In genomic region chr16:50121278-50121677, GRCh38 we compare ENCODE assay signal across 15 cellular contexts. TPM values are rescaled to one million over a fixed set of nuclear protein-coding genes. Genes with fewer than 3 reads are reported as not detected.
DNase-seq lines count a peak whose midpoint lies in the region; ATAC-seq lines count a peak whose summit lies in the region.
"Had no signal": no experiment of that assay in that cellular context is flagged by ENCODE, and none has a peak within 500 bp of the region (broad histone marks: within the 10 kb centered on the region; RNA-seq: fewer than 3 reads in every experiment).

No MANE protein-coding gene starts in this region.

- H3K36me3 ChIP-seq in KOPT-K1 (ENCODE audit: insufficient read depth, low read length), result no peaks in the 10 kb centered on the region
- H3K36me3 ChIP-seq: left ventricle myocardium inferior, uterus had no signal

- peak; percentile 61 for ATAC-seq in GM21786 (IDR thresholded peaks at IDR 0.05; ENCODE audit: unreplicated experiment)
- ATAC-seq in naive thymus-derived CD8-positive, alpha-beta T cell, result no peak
- ATAC-seq: HCT116 had no signal

- H3K27ac ChIP-seq in KOPT-K1 (ENCODE audit: low read depth, low read length, poor library complexity, severe bottlenecking), result peak overlapping the region; percentile 30
- H3K27ac ChIP-seq: coronary artery, left ventricle myocardium inferior, uterus had no signal

- DNase-seq in activated T-cell treated with anti-CD3 and anti-CD28 coated beads, Interleukin-2, amount 50 U/mL, for 24 hours, result no peak
- no peak for DNase-seq in activated T-cell treated with anti-CD3 and anti-CD28 coated beads for 4 hours
- no peak for DNase-seq in naive thymus-derived CD8-positive, alpha-beta T cell
- DNase-seq in NOMO-1 treated with dmso at 0.1 percent for 144 hours (lab: John Stamatoyannopoulos, UW; ENCODE audit: unreplicated experiment), result no peak
- DNase-seq in NCI-H446 treated with DMSO at 0.1 percent for 48 hours (lab: John Stamatoyannopoulos, UW), result no peak
- DNase-seq in ecto neural progenitor cell (ENCODE audit: low spot score), result no peak
- DNase-seq: Kasumi-1, left ventricle myocardium inferior, NCI-H524, SW 1271, uterus had no signal

- no peaks in the 10 kb centered on the region for H3K27me3 Mint-ChIP-seq in activated T-cell treated with anti-CD3 and anti-CD28 coated beads, Interleukin-2, amount 50 U/mL, for 24 hours
- peaks cover 0 to 2% (median 0%) of the 10 kb centered on the region in 5 donors for H3K27me3 Mint-ChIP-seq in naive thymus-derived CD8-positive, alpha-beta T cell

- H3K27ac Mint-ChIP-seq in activated T-cell treated with anti-CD3 and anti-CD28 coated beads, Interleukin-2, amount 50 U/mL, for 24 hours, result peak overlapping the region; percentile 81
- peak overlapping the region; percentile 22 to 92 (median 62) for H3K27ac Mint-ChIP-seq in naive thymus-derived CD8-positive, alpha-beta T cell

- peaks cover 21% of the 10 kb centered on the region for H3K4me1 Mint-ChIP-seq in activated T-cell treated with anti-CD3 and anti-CD28 coated beads, Interleukin-2, amount 50 U/mL, for 24 hours (ENCODE audit: low read depth)
- H3K4me1 Mint-ChIP-seq in naive thymus-derived CD8-positive, alpha-beta T cell, result peaks cover 13 to 28% (median 20%) of the 10 kb centered on the region in 4 donors

- H3K9me3 Mint-ChIP-seq in activated T-cell treated with anti-CD3 and anti-CD28 coated beads, Interleukin-2, amount 50 U/mL, for 24 hours, result no peaks in the 10 kb centered on the region
- H3K9me3 Mint-ChIP-seq in naive thymus-derived CD8-positive, alpha-beta T cell, result peaks cover 0 to 4% (median 0%) of the 10 kb centered on the region in 9 donors

- H3K9me3 ChIP-seq in KOPT-K1 (ENCODE audit: insufficient read depth, low read length, poor library complexity, severe bottlenecking), result no peaks in the 10 kb centered on the region
- H3K9me3 ChIP-seq: left ventricle myocardium inferior, uterus had no signal

- H3K36me3 Mint-ChIP-seq in activated T-cell treated with anti-CD3 and anti-CD28 coated beads, Interleukin-2, amount 50 U/mL, for 24 hours (ENCODE audit: low read depth), result no peaks in the 10 kb centered on the region
- H3K36me3 Mint-ChIP-seq in naive thymus-derived CD8-positive, alpha-beta T cell, result no peaks in the 10 kb centered on the region

- no peak overlapping the region for H3K4me3 Mint-ChIP-seq in activated T-cell treated with anti-CD3 and anti-CD28 coated beads, Interleukin-2, amount 50 U/mL, for 24 hours
- H3K4me3 Mint-ChIP-seq in naive thymus-derived CD8-positive, alpha-beta T cell, result peak overlapping the region in 8 of 10 donors; percentile 4 to 49 (median 30)

- POLR2A ChIA-PET in naive thymus-derived CD8-positive, alpha-beta T cell (lab: Charles Lee), result interaction anchor here (1.2 kb wide), 1 partner anchor 31 kb away, joined by 6 read pairs; no protein-coding TSS in a partner anchor

RNA-seq across cellular contexts. Expression of gene TENT4B, which starts 31.8 kb away (rescaled TPM):
- total RNA-seq in naive thymus-derived CD8-positive, alpha-beta T cell, result 10 to 100 TPM; 26.0 to 27.0 TPM
- 1 to 10 TPM; 5.3 to 8.3 (median 6.6) TPM for polyA plus RNA-seq in naive thymus-derived CD8-positive, alpha-beta T cell

RNA-seq across cellular contexts. Expression of gene HEATR3, which starts 55.5 kb away (rescaled TPM):
- total RNA-seq in naive thymus-derived CD8-positive, alpha-beta T cell, result 10 to 100 TPM; 20.7 to 23.3 TPM
- 1 to 10 TPM; 5.5 to 6.7 (median 5.6) TPM for polyA plus RNA-seq in naive thymus-derived CD8-positive, alpha-beta T cell
